Comparison of ENCODE assay signal across 1 cellular context in the genomic region with DNA sequence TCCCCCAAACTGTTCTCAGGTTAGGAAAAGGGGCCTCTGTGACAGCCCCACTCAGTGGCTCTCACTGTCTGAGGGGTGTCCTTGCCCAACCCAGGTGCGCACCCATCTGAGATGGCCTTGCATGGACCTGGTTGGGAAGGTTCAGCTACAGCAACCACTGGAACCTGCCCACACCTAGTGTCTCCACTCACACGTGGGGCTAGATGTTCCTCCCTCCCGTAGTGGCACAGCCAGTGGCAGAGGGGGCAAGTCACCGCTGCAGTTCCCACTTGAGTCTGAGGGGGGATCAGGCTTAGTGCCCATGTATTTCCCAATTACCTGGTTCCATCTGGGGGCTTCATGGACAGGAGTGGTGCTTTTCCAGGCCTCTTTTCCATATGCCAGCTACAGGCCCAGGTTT.
TF ChIP-seq lines count a peak whose summit lies in the region.

No MANE protein-coding gene starts in this region.

TF ChIP-seq in HEK293, 187 proteins besides CTCF, POLR2A, EP300 and RAD21 (continued from another document):
- TF ChIP-seq ZNF274 (IDR thresholded peaks at IDR 0.05; ENCODE audit: low read length), result no peak
- no peak for TF ChIP-seq ZNF274 (tag by site-specific recombination; IDR thresholded peaks at IDR 0.05; ENCODE audit: borderline replicate concordance)
- no peak for TF ChIP-seq ZNF354C (tag by site-specific recombination; IDR thresholded peaks at IDR 0.05; ENCODE audit: borderline replicate concordance, low read depth)
- no peak for TF ChIP-seq ZNF776 (tag by site-specific recombination; IDR thresholded peaks at IDR 0.05; ENCODE audit: borderline replicate concordance)
- TF ChIP-seq ZNF239 (tag by site-specific recombination; IDR thresholded peaks at IDR 0.05), result no peak
- TF ChIP-seq, protein P1, sequence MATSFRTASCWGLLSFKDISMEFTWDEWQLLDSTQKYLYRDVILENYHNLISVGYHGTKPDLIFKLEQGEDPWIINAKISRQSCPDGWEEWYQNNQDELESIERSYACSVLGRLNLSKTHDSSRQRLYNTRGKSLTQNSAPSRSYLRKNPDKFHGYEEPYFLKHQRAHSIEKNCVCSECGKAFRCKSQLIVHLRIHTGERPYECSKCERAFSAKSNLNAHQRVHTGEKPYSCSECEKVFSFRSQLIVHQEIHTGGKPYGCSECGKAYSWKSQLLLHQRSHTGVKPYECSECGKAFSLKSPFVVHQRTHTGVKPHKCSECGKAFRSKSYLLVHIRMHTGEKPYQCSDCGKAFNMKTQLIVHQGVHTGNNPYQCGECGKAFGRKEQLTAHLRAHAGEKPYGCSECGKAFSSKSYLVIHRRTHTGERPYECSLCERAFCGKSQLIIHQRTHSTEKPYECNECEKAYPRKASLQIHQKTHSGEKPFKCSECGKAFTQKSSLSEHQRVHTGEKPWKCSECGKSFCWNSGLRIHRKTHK (tag by site-specific recombination; IDR thresholded peaks at IDR 0.05), result no peak
- TF ChIP-seq, protein P2, sequence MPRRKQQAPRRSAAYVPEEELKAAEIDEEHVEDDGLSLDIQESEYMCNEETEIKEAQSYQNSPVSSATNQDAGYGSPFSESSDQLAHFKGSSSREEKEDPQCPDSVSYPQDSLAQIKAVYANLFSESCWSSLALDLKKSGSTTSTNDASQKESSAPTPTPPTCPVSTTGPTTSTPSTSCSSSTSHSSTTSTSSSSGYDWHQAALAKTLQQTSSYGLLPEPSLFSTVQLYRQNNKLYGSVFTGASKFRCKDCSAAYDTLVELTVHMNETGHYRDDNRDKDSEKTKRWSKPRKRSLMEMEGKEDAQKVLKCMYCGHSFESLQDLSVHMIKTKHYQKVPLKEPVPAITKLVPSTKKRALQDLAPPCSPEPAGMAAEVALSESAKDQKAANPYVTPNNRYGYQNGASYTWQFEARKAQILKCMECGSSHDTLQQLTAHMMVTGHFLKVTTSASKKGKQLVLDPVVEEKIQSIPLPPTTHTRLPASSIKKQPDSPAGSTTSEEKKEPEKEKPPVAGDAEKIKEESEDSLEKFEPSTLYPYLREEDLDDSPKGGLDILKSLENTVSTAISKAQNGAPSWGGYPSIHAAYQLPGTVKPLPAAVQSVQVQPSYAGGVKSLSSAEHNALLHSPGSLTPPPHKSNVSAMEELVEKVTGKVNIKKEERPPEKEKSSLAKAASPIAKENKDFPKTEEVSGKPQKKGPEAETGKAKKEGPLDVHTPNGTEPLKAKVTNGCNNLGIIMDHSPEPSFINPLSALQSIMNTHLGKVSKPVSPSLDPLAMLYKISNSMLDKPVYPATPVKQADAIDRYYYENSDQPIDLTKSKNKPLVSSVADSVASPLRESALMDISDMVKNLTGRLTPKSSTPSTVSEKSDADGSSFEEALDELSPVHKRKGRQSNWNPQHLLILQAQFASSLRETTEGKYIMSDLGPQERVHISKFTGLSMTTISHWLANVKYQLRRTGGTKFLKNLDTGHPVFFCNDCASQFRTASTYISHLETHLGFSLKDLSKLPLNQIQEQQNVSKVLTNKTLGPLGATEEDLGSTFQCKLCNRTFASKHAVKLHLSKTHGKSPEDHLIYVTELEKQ (tag by site-specific recombination; IDR thresholded peaks at IDR 0.05; ENCODE audit: borderline replicate concordance), result no peak
- TF ChIP-seq, protein P3, sequence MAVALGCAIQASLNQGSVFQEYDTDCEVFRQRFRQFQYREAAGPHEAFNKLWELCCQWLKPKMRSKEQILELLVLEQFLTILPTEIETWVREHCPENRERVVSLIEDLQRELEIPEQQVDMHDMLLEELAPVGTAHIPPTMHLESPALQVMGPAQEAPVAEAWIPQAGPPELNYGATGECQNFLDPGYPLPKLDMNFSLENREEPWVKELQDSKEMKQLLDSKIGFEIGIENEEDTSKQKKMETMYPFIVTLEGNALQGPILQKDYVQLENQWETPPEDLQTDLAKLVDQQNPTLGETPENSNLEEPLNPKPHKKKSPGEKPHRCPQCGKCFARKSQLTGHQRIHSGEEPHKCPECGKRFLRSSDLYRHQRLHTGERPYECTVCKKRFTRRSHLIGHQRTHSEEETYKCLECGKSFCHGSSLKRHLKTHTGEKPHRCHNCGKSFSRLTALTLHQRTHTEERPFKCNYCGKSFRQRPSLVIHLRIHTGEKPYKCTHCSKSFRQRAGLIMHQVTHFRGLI (tag by site-specific recombination; IDR thresholded peaks at IDR 0.05), result no peak
- TF ChIP-seq, protein P4, sequence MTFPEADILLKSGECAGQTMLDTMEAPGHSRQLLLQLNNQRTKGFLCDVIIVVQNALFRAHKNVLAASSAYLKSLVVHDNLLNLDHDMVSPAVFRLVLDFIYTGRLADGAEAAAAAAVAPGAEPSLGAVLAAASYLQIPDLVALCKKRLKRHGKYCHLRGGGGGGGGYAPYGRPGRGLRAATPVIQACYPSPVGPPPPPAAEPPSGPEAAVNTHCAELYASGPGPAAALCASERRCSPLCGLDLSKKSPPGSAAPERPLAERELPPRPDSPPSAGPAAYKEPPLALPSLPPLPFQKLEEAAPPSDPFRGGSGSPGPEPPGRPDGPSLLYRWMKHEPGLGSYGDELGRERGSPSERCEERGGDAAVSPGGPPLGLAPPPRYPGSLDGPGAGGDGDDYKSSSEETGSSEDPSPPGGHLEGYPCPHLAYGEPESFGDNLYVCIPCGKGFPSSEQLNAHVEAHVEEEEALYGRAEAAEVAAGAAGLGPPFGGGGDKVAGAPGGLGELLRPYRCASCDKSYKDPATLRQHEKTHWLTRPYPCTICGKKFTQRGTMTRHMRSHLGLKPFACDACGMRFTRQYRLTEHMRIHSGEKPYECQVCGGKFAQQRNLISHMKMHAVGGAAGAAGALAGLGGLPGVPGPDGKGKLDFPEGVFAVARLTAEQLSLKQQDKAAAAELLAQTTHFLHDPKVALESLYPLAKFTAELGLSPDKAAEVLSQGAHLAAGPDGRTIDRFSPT (tag by site-specific recombination; IDR thresholded peaks at IDR 0.05), result 0 out of 2 replicates have a peak, but pooled peaks have one; percentile 30
- TF ChIP-seq SP3 (tag by site-specific recombination; IDR thresholded peaks at IDR 0.05), result no peak
- TF ChIP-seq, protein P5, sequence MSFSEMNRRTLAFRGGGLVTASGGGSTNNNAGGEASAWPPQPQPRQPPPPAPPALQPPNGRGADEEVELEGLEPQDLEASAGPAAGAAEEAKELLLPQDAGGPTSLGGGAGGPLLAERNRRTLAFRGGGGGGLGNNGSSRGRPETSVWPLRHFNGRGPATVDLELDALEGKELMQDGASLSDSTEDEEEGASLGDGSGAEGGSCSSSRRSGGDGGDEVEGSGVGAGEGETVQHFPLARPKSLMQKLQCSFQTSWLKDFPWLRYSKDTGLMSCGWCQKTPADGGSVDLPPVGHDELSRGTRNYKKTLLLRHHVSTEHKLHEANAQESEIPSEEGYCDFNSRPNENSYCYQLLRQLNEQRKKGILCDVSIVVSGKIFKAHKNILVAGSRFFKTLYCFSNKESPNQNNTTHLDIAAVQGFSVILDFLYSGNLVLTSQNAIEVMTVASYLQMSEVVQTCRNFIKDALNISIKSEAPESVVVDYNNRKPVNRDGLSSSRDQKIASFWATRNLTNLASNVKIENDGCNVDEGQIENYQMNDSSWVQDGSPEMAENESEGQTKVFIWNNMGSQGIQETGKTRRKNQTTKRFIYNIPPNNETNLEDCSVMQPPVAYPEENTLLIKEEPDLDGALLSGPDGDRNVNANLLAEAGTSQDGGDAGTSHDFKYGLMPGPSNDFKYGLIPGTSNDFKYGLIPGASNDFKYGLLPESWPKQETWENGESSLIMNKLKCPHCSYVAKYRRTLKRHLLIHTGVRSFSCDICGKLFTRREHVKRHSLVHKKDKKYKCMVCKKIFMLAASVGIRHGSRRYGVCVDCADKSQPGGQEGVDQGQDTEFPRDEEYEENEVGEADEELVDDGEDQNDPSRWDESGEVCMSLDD (tag by site-specific recombination; IDR thresholded peaks at IDR 0.05), result peak; percentile 31; the same call in 1 of the 2 replicates
- TF ChIP-seq ZNF324 (tag by site-specific recombination; IDR thresholded peaks at IDR 0.05), result no peak
TF ChIP-seq in HEK293: peak in this region for 3.
